17 cellular contexts compared by ENCODE assay signal in the genomic region with DNA sequence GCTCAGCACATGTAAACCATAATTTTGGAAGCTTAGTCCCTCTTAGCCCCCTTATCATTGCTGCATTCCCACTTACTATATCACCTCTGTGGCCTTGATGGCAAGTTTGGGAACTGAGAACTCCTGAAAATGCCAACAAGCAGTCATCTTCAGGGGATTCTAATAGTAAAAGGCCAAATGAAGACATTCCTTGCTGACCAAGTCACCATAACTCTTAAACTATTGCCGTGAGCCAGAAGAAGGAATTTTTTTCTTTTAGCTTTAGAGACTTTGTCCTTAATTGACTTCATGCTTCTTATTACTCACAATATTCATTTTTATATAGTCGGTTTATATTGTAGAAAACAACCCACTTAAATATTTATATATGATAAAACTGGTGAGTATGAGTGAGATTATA.
DNase-seq lines count a peak whose midpoint lies in the region; ATAC-seq, FAIRE-seq and TF ChIP-seq lines count a peak whose summit lies in the region.
"Had no signal": no experiment of that assay in that cellular context is flagged by ENCODE, and none has a peak within 500 bp of the region (broad histone marks: within the 10 kb centered on the region; RNA-seq: fewer than 3 reads in every experiment).

No MANE protein-coding gene starts in this region.

- no peak overlapping the region for H3K4me3 Mint-ChIP-seq in stimulated activated memory B cell treated with anti-CD40 and anti-IgM and Interleukin-4, amounts not matched to agents 10 μg/mL and 1 μg/mL and 100 μg/mL, for 72 hours
- H3K4me3 Mint-ChIP-seq: T-cell had no signal

- H3K27ac Mint-ChIP-seq in stimulated activated memory B cell treated with anti-CD40 and anti-IgM and Interleukin-4, amounts not matched to agents 10 μg/mL and 1 μg/mL and 100 μg/mL, for 72 hours = no peak overlapping the region
- H3K27ac Mint-ChIP-seq: T-cell had no signal

- H3K4me1 Mint-ChIP-seq in stimulated activated memory B cell treated with anti-CD40 and anti-IgM and Interleukin-4, amounts not matched to agents 10 μg/mL and 1 μg/mL and 100 μg/mL, for 72 hours = no peaks in the 10 kb centered on the region
- H3K4me1 Mint-ChIP-seq: T-cell had no signal

- H3K4me3 ChIP-seq in adipocyte (ENCODE audit: low read length) = no peak overlapping the region
- H3K4me3 ChIP-seq in fibroblast of the aortic adventitia (ENCODE audit: low read depth, low read length) = no peak overlapping the region
- no peak overlapping the region for H3K4me3 ChIP-seq in MG63
- H3K4me3 ChIP-seq: SJSA1 had no signal

- H3K9me3 ChIP-seq in adipocyte (ENCODE audit: control insufficient read depth, low read length) (no peaks in the 10 kb centered on the region), MG63 (no peaks in the 10 kb centered on the region)

- no peaks in the 10 kb centered on the region for H3K27me3 ChIP-seq in adipocyte (replicated peaks; ENCODE audit: control insufficient read depth, insufficient read depth, low read length)
- no peaks in the 10 kb centered on the region for H3K27me3 ChIP-seq in MG63
- H3K27me3 ChIP-seq: SJSA1 had no signal

- TF ChIP-seq CTCF in fibroblast of the aortic adventitia (IDR thresholded peaks at IDR 0.05; ENCODE audit: insufficient read depth, low read length) = no peak

- peak; percentile 74 for DNase-seq in adipocyte (ENCODE audit: low read depth)
- DNase-seq in fibroblast of the aortic adventitia (ENCODE audit: low read depth) = peak; percentile 50
- no peak for DNase-seq in RPMI8226
- no peak for DNase-seq in MG63
- DNase-seq: H7; NCI-H1105; NCI-H1694 treated with DMSO at 0.1 percent for 48 hours; NCI-H345; NCI-H69; NK-92 treated with Interleukin-12 subunit alpha and Interleukin-12 subunit beta, amount 100 ng/mL, for 24 hours; OCI-M1; T-cell had no signal

- no peak overlapping the region for H3K9ac ChIP-seq in adipocyte (ENCODE audit: low read length)
- H3K9ac ChIP-seq: KMS-11 had no signal

- H3K27me3 Mint-ChIP-seq in stimulated activated memory B cell treated with anti-CD40 and anti-IgM and Interleukin-4, amounts not matched to agents 10 μg/mL and 1 μg/mL and 100 μg/mL, for 72 hours = no peaks in the 10 kb centered on the region
- H3K27me3 Mint-ChIP-seq: T-cell had no signal

- FAIRE-seq in G401.6 (lab: Jason Lieb, UNC) = peak; percentile 64

- no peak for ATAC-seq in stimulated activated memory B cell treated with anti-CD40 and anti-IgM and Interleukin-4, amounts not matched to agents 10 μg/mL and 1 μg/mL and 100 μg/mL, for 72 hours
- no peak for ATAC-seq in HG03354 (IDR thresholded peaks at IDR 0.05; ENCODE audit: poor library complexity, severe bottlenecking, unreplicated experiment)
- ATAC-seq: T-cell had no signal

- H3K4me1 ChIP-seq in adipocyte (ENCODE audit: control insufficient read depth, insufficient read depth, low read length) = peaks cover 29% of the 10 kb centered on the region

- H3K36me3 Mint-ChIP-seq in stimulated activated memory B cell treated with anti-CD40 and anti-IgM and Interleukin-4, amounts not matched to agents 10 μg/mL and 1 μg/mL and 100 μg/mL, for 72 hours = no peaks in the 10 kb centered on the region
- H3K36me3 Mint-ChIP-seq: T-cell had no signal

- H3K9me3 Mint-ChIP-seq in stimulated activated memory B cell treated with anti-CD40 and anti-IgM and Interleukin-4, amounts not matched to agents 10 μg/mL and 1 μg/mL and 100 μg/mL, for 72 hours = no peaks in the 10 kb centered on the region
- H3K9me3 Mint-ChIP-seq: T-cell had no signal

- H3K36me3 ChIP-seq in adipocyte (ENCODE audit: control insufficient read depth, insufficient read depth, low read length, severe bottlenecking) = no peaks in the 10 kb centered on the region
- no peaks in the 10 kb centered on the region for H3K36me3 ChIP-seq in MG63
- H3K36me3 ChIP-seq: SJSA1 had no signal

Comparison
In these comparisons a context has a peak if more than half of its experiments do, and no peak if none do; other contexts are left out.
1. DNase-seq: peak in adipocyte (single experiment) and fibroblast of the aortic adventitia (single experiment); none in RPMI8226 (single experiment) and MG63 (single experiment).